In the genomic region with DNA sequence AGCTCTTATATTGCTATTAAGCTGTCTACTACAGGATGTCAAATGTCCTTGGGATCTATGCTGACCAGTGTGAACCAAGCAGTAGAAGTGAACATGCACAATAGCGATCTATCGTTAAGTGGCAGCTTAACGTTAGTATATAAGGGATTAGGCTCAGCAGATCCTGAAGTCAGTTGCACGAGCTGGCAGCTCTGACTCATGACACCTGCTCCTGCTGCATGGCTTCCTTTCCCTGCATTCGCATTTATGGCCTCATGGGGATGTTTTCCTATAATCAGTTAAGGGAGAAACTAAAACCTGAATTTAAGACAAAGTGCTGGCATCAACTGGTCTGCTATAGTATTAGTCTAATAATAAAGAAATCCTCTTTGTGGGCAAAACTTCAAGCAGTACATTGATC, we compare ENCODE assay signal across 16 cellular contexts.
"Had no signal": no experiment of that assay in that cellular context is flagged by ENCODE, and none has a peak within 500 bp of the region (broad histone marks: within the 10 kb centered on the region; RNA-seq: fewer than 3 reads in every experiment).

No MANE protein-coding gene starts in this region.

- H3K27me3 Mint-ChIP-seq: activated CD4-positive, alpha-beta T cell treated with anti-CD3 and anti-CD28 coated beads, Interleukin-2, amount 10 ng/mL, durations not matched to agents 7 days and 5 days; activated CD8-positive, alpha-beta memory T cell treated with anti-CD3 and anti-CD28 coated beads, Interleukin-2, amount 10 ng/mL, durations not matched to agents 7 days and 5 days; activated naive CD8-positive, alpha-beta T cell; memory B cell had no signal

- DNase-seq: activated CD4-positive, alpha-beta T cell treated with anti-CD3 and anti-CD28 coated beads, Interleukin-2, amount 10 ng/mL, durations not matched to agents 7 days and 5 days; activated CD4-positive, CD25-positive, alpha-beta regulatory T cell; activated CD8-positive, alpha-beta memory T cell treated with anti-CD3 and anti-CD28 coated beads, Interleukin-2, amount 10 ng/mL, durations not matched to agents 7 days and 5 days; activated effector memory CD4-positive, alpha-beta T cell treated with anti-CD3 and anti-CD28 coated beads, Interleukin-2, amount 50 U/mL, for 16 hours; activated T-cell treated with anti-CD3 and anti-CD28 coated beads, Interleukin-2, amount 50 U/mL, for 4 hours; dorsolateral prefrontal cortex; foreskin melanocyte; head of caudate nucleus; left lung; nephron progenitor cell; ovary had no signal

- ATAC-seq: activated CD8-positive, alpha-beta memory T cell treated with anti-CD3 and anti-CD28 coated beads, Interleukin-2, amount 10 ng/mL, durations not matched to agents 7 days and 5 days; activated T-cell treated with anti-CD3 and anti-CD28 coated beads, Interleukin-2, amount 50 U/mL, for 4 hours had no signal

- H3K4me1 Mint-ChIP-seq: nephron progenitor cell had no signal

- H3K36me3 ChIP-seq: ovary had no signal

- H3K9me3 Mint-ChIP-seq: activated T-cell treated with anti-CD3 and anti-CD28 coated beads, Interleukin-2, amount 50 U/mL, for 4 hours; memory B cell; nephron progenitor cell had no signal

- H3K27ac ChIP-seq: dorsolateral prefrontal cortex, ovary had no signal

- H3K9me3 ChIP-seq: left lung, ovary had no signal

- H3K4me3 ChIP-seq: dorsolateral prefrontal cortex, left lung, ovary had no signal

- FAIRE-seq: islet of Langerhans, urothelium cell line had no signal

- H3K4me3 Mint-ChIP-seq: activated CD4-positive, alpha-beta T cell treated with anti-CD3 and anti-CD28 coated beads, Interleukin-2, amount 10 ng/mL, durations not matched to agents 7 days and 5 days; activated CD8-positive, alpha-beta memory T cell treated with anti-CD3 and anti-CD28 coated beads, Interleukin-2, amount 10 ng/mL, durations not matched to agents 7 days and 5 days; activated naive CD8-positive, alpha-beta T cell; activated T-cell treated with anti-CD3 and anti-CD28 coated beads, Interleukin-2, amount 50 U/mL, for 4 hours; memory B cell; nephron progenitor cell; T-helper 1 cell treated with Interleukin-12 subunit alpha and Interleukin-12 subunit beta and Interleukin-4 antibody, amounts not matched to agents 30 μg/mL and 1 μg/mL, for 36 hours had no signal

- H3K27ac Mint-ChIP-seq: activated CD4-positive, alpha-beta T cell treated with anti-CD3 and anti-CD28 coated beads, Interleukin-2, amount 10 ng/mL, durations not matched to agents 7 days and 5 days; activated CD8-positive, alpha-beta memory T cell treated with anti-CD3 and anti-CD28 coated beads, Interleukin-2, amount 10 ng/mL, durations not matched to agents 7 days and 5 days; T-helper 1 cell treated with Interleukin-12 subunit alpha and Interleukin-12 subunit beta and Interleukin-4 antibody, amounts not matched to agents 30 μg/mL and 1 μg/mL, for 36 hours had no signal

- H3K27me3 ChIP-seq: dorsolateral prefrontal cortex, left lung, ovary had no signal
